16 cellular contexts compared by ENCODE assay signal in the genomic region with DNA sequence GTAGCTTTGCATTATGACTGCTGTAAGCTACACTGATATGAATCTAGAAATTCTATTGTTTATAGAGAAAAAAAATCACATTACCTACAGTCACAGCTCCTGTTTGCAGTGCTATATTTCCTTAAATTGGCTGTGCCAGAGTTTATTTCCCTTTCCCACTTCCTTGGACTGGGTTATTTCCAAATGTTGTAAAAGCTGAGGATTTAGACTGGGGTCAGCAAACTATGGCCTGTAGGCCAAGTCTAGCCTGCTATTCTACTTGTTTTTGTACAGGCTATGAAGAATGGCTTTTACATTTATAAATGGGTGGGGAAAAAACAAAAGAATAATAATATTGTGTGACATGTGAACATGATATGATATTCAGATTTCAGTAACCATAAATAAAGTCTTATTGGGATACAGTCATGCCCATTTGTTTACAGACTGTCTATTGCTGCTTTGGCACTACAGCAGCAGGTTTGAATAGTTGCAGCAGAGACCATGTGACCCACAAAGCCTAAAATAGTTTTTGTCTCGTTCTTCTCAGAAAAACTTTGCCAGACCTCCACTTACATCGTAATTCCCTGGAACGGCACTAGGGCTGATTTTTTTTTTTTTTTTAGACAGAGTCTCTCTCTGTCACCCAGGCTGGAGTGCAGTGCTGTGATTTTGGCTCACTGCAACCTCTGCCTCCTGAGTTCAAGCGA. TPM values are rescaled to one million over a fixed set of nuclear protein-coding genes. Genes with fewer than 3 reads are reported as not detected.
DNase-seq lines count a peak whose midpoint lies in the region; ATAC-seq, FAIRE-seq and TF ChIP-seq lines count a peak whose summit lies in the region.
"Had no signal": no experiment of that assay in that cellular context is flagged by ENCODE, and none has a peak within 500 bp of the region (broad histone marks: within the 10 kb centered on the region; RNA-seq: fewer than 3 reads in every experiment).

No MANE protein-coding gene starts in this region.

- in situ Hi-C loops in gastrocnemius medialis (cut with MboI; ENCODE audit: low sequenced_read_pairs in 4 of 4): no loop called here

- H3K9me3 ChIP-seq in MM.1S (replicated peaks; ENCODE audit: insufficient read depth, low read length) (no peaks in the 10 kb centered on the region), gastrocnemius medialis (no peaks in the 10 kb centered on the region)

- H3K4me2 ChIP-seq in MM.1S (ENCODE audit: low read depth, low read length): peak overlapping the region; percentile 92
- H3K4me2 ChIP-seq: neural progenitor cell had no signal

- ATAC-seq in gastrocnemius medialis (peak; percentile 62 to 64), HG02885 (IDR thresholded peaks at IDR 0.05; ENCODE audit: poor library complexity, unreplicated experiment) (no peak)
- no peak for ATAC-seq in stimulated activated memory B cell treated with anti-CD40 and anti-IgM and Interleukin-4, amounts not matched to agents 10 μg/mL and 1 μg/mL and 100 μg/mL, for 72 hours
- ATAC-seq: stimulated activated naive CD8-positive, alpha-beta T cell treated with anti-CD3 and anti-CD28 coated beads, Interleukin-15, amount 100 ng/mL, for 72 hours had no signal

- H3K4me3 ChIP-seq in MM.1S (ENCODE audit: low read length) (peak overlapping the region; percentile 22), fibroblast of the aortic adventitia (ENCODE audit: low read depth, low read length) (no peak overlapping the region), gastrocnemius medialis (no peak overlapping the region)
- H3K4me3 ChIP-seq: lung, neural progenitor cell had no signal

- no peaks in the 10 kb centered on the region for H4K20me1 ChIP-seq in MM.1S (ENCODE audit: insufficient read depth, low read length)

- peaks cover 5% of the 10 kb centered on the region for H3K4me1 Mint-ChIP-seq in stimulated activated memory B cell treated with anti-CD40 and anti-IgM and Interleukin-4, amounts not matched to agents 10 μg/mL and 1 μg/mL and 100 μg/mL, for 72 hours
- H3K4me1 Mint-ChIP-seq: activated naive CD8-positive, alpha-beta T cell treated with anti-CD3 and anti-CD28 coated beads for 36 hours; neural progenitor cell; stimulated activated naive CD8-positive, alpha-beta T cell treated with anti-CD3 and anti-CD28 coated beads, Interleukin-15, amount 100 ng/mL, for 72 hours had no signal

- no peaks in the 10 kb centered on the region for H3K36me3 Mint-ChIP-seq in stimulated activated memory B cell treated with anti-CD40 and anti-IgM and Interleukin-4, amounts not matched to agents 10 μg/mL and 1 μg/mL and 100 μg/mL, for 72 hours
- H3K36me3 Mint-ChIP-seq: activated naive CD8-positive, alpha-beta T cell treated with anti-CD3 and anti-CD28 coated beads for 36 hours; neural progenitor cell had no signal

- TF ChIP-seq CTCF in MM.1S (IDR thresholded peaks at IDR 0.05; ENCODE audit: low read length) (no peak), fibroblast of the aortic adventitia (IDR thresholded peaks at IDR 0.05; ENCODE audit: insufficient read depth, low read length) (peak; percentile 22), gastrocnemius medialis (IDR thresholded peaks at IDR 0.05 in 4 of 5, conservative IDR thresholded peaks at IDR 0.05 in 1 of 5) (no peak)

- H3K4me1 ChIP-seq in MM.1S (ENCODE audit: low read length) (peaks cover 24% of the 10 kb centered on the region), gastrocnemius medialis (peaks cover 4 to 10% of the 10 kb centered on the region in 2 donors)
- H3K4me1 ChIP-seq: neural progenitor cell had no signal

- H3K36me3 ChIP-seq in MM.1S (replicated peaks; ENCODE audit: insufficient read depth, low read length) (no peaks in the 10 kb centered on the region), gastrocnemius medialis (no peaks in the 10 kb centered on the region)
- H3K36me3 ChIP-seq: neural progenitor cell had no signal

- no peaks in the 10 kb centered on the region for H3K79me2 ChIP-seq in MM.1S (ENCODE audit: low read length)

- peaks cover 13% of the 10 kb centered on the region for H3K27me3 Mint-ChIP-seq in stimulated activated memory B cell treated with anti-CD40 and anti-IgM and Interleukin-4, amounts not matched to agents 10 μg/mL and 1 μg/mL and 100 μg/mL, for 72 hours

- no peak overlapping the region for H3K27ac Mint-ChIP-seq in stimulated activated memory B cell treated with anti-CD40 and anti-IgM and Interleukin-4, amounts not matched to agents 10 μg/mL and 1 μg/mL and 100 μg/mL, for 72 hours
- H3K27ac Mint-ChIP-seq: activated naive CD8-positive, alpha-beta T cell treated with anti-CD3 and anti-CD28 coated beads for 36 hours; neural progenitor cell; stimulated activated naive CD8-positive, alpha-beta T cell treated with anti-CD3 and anti-CD28 coated beads, Interleukin-15, amount 100 ng/mL, for 72 hours had no signal

- H3K4me3 Mint-ChIP-seq in stimulated activated memory B cell treated with anti-CD40 and anti-IgM and Interleukin-4, amounts not matched to agents 10 μg/mL and 1 μg/mL and 100 μg/mL, for 72 hours: no peak overlapping the region
- H3K4me3 Mint-ChIP-seq: activated naive CD8-positive, alpha-beta T cell treated with anti-CD3 and anti-CD28 coated beads for 36 hours; neural progenitor cell; stimulated activated naive CD8-positive, alpha-beta T cell treated with anti-CD3 and anti-CD28 coated beads, Interleukin-15, amount 100 ng/mL, for 72 hours had no signal

- no peaks in the 10 kb centered on the region for H3K9me2 ChIP-seq in MM.1S (replicated peaks; ENCODE audit: insufficient read depth, low read length)

- H2AFZ ChIP-seq in MM.1S (ENCODE audit: low read length): no peak overlapping the region
- H2AFZ ChIP-seq: neural progenitor cell had no signal

- peak overlapping the region; percentile 20; the same call in 1 of the 2 replicates for H3K9ac ChIP-seq in MM.1S (ENCODE audit: low read length)
- H3K9ac ChIP-seq: neural progenitor cell had no signal

- peaks cover 12% of the 10 kb centered on the region for H3F3A ChIP-seq in MM.1S (ENCODE audit: insufficient read depth, low read length)

- intact Hi-C loops in gastrocnemius medialis (cut with DNase I; ENCODE audit: low total_unique reads): no loop called here

- DNase-seq in EH (ENCODE audit: low read depth) (peak; percentile 6), MM.1S (peak; percentile 14), fibroblast of the aortic adventitia (ENCODE audit: low read depth) (peak; percentile 72), gastrocnemius medialis (no peak), H54 (ENCODE audit: insufficient read length, low spot score) (no peak)
- DNase-seq in activated effector memory CD4-positive, alpha-beta T cell treated with anti-CD3 and anti-CD28 coated beads, Interleukin-2, amount 50 U/mL, for 16 hours: no peak
- DNase-seq: activated naive CD8-positive, alpha-beta T cell treated with anti-CD3 and anti-CD28 coated beads for 36 hours; cerebellar nuclear complex; DMS153; NCI-H1092; small intestine; stimulated activated naive CD8-positive, alpha-beta T cell treated with anti-CD3 and anti-CD28 coated beads, Interleukin-15, amount 100 ng/mL, for 72 hours had no signal

- H3K27ac ChIP-seq in MM.1S (ENCODE audit: low read length): peak overlapping the region; percentile 59; the same call in 1 of the 2 replicates
- peak overlapping the region; percentile 17 to 59 (median 39) for H3K27ac ChIP-seq in gastrocnemius medialis
- H3K27ac ChIP-seq: neural progenitor cell had no signal

- TF ChIP-seq POLR2A in gastrocnemius medialis (IDR thresholded peaks at IDR 0.05) (no peak), H54 (IDR thresholded peaks at IDR 0.05; ENCODE audit: low read depth, low read length) (no peak)

- no peak for FAIRE-seq in H54 (lab: Jason Lieb, UNC)
- FAIRE-seq: small intestine had no signal

- H3K27me3 ChIP-seq in MM.1S (replicated peaks; ENCODE audit: insufficient read depth, low read length) (peaks cover 30% of the 10 kb centered on the region), gastrocnemius medialis (no peaks in the 10 kb centered on the region)

- no peaks in the 10 kb centered on the region for H3K9me3 Mint-ChIP-seq in stimulated activated memory B cell treated with anti-CD40 and anti-IgM and Interleukin-4, amounts not matched to agents 10 μg/mL and 1 μg/mL and 100 μg/mL, for 72 hours
- H3K9me3 Mint-ChIP-seq: activated naive CD8-positive, alpha-beta T cell treated with anti-CD3 and anti-CD28 coated beads for 36 hours; neural progenitor cell; stimulated activated naive CD8-positive, alpha-beta T cell treated with anti-CD3 and anti-CD28 coated beads, Interleukin-15, amount 100 ng/mL, for 72 hours had no signal

RNA-seq across cellular contexts. Expression of gene GLDN, which starts 7.8 kb away (rescaled TPM):
- total RNA-seq in fibroblast of the aortic adventitia (ENCODE audit: low replicate concordance) (0.49 and 13.3 TPM in 2 replicates), gastrocnemius medialis (1 to 10 TPM in 2 of 4 donors, under 1 TPM in 2; 0.44 to 4.7 (median 0.75) TPM)
- total RNA-seq: activated naive CD8-positive, alpha-beta T cell treated with anti-CD3 and anti-CD28 coated beads for 36 hours had no signal

RNA-seq across cellular contexts. Expression of gene CYP19A1, which starts 10.9 kb away (rescaled TPM):
- total RNA-seq in fibroblast of the aortic adventitia (ENCODE audit: low replicate concordance) (0.98 and 3.1 TPM in 2 replicates), gastrocnemius medialis (under 1 TPM in 3 of 4 donors, not detected in 1; 0.68 to 0.75 (median 0.71) TPM)
- total RNA-seq: activated naive CD8-positive, alpha-beta T cell treated with anti-CD3 and anti-CD28 coated beads for 36 hours had no signal

Comparison
In these comparisons a context has a peak if more than half of its experiments do, and no peak if none do; other contexts are left out.
1. DNase-seq: peak in EH (single experiment), MM.1S (single experiment) and fibroblast of the aortic adventitia (single experiment); none in gastrocnemius medialis (0 of 2), activated effector memory CD4-positive, alpha-beta T cell treated with anti-CD3 and anti-CD28 coated beads, Interleukin-2, amount 50 U/mL, for 16 hours (single experiment) and H54 (single experiment).
2. ATAC-seq: peak in gastrocnemius medialis (2 of 2); none in stimulated activated memory B cell treated with anti-CD40 and anti-IgM and Interleukin-4, amounts not matched to agents 10 μg/mL and 1 μg/mL and 100 μg/mL, for 72 hours (single experiment) and HG02885 (single experiment).